9 cellular contexts compared by ENCODE assay signal in genomic region chr11:75499423-75500305, GRCh38. TPM values are rescaled to one million over a fixed set of nuclear protein-coding genes. Genes with fewer than 3 reads are reported as not detected.
DNase-seq lines count a peak whose midpoint lies in the region; ATAC-seq and TF ChIP-seq lines count a peak whose summit lies in the region.
"Had no signal": no experiment of that assay in that cellular context is flagged by ENCODE, and none has a peak within 500 bp of the region (broad histone marks: within the 10 kb centered on the region; RNA-seq: fewer than 3 reads in every experiment).

No MANE protein-coding gene starts in this region.

- H3K9me3 ChIP-seq in osteoblast (ENCODE audit: low read depth, low read length): no peaks in the 10 kb centered on the region

- H3K4me2 ChIP-seq in osteoblast (ENCODE audit: insufficient read depth, low read length): peak overlapping the region; percentile 58

- H3K79me2 ChIP-seq in osteoblast (ENCODE audit: insufficient read depth, low read length): no peaks in the 10 kb centered on the region

- H2AFZ ChIP-seq in osteoblast (ENCODE audit: low read length): no peak overlapping the region

- no peaks in the 10 kb centered on the region for H4K20me1 ChIP-seq in osteoblast (ENCODE audit: insufficient read depth, low read length)

- peaks cover 26% of the 10 kb centered on the region for H3K4me1 ChIP-seq in osteoblast (ENCODE audit: insufficient read depth, low read length)

- ATAC-seq in HG03520 (IDR thresholded peaks at IDR 0.05; ENCODE audit: unreplicated experiment) (no peak), GM19395 (IDR thresholded peaks at IDR 0.05; ENCODE audit: unreplicated experiment) (no peak), GM18505 (IDR thresholded peaks at IDR 0.05; ENCODE audit: unreplicated experiment) (no peak)

- H3K27ac ChIP-seq in osteoblast (ENCODE audit: low read depth, low read length): peak overlapping the region; percentile 59

- TF ChIP-seq POLR2A in GM18505 (IDR thresholded peaks at IDR 0.05; ENCODE audit: borderline replicate concordance, extremely low read depth, insufficient read depth, insufficient read length): no peak

- TF ChIP-seq CTCF in AG09319 (IDR thresholded peaks at IDR 0.05; ENCODE audit: low read depth, low read length) (no peak), osteoblast (IDR thresholded peaks at IDR 0.05; ENCODE audit: extremely low read depth, low read depth, low read length) (no peak)

- no peaks in the 10 kb centered on the region for H3K27me3 ChIP-seq in osteoblast (ENCODE audit: insufficient read depth, low read length)

- DNase-seq in AG09319 (ENCODE audit: extremely low read depth, low read depth) (peak; percentile 88), RPMI7951 (ENCODE audit: low read depth) (peak; percentile 81), fibroblast of gingiva (ENCODE audit: low read depth) (peak; percentile 91), osteoblast (ENCODE audit: insufficient read length, low spot score, missing footprints) (peak; percentile 98)
- no peak for DNase-seq in activated naive CD4-positive, alpha-beta T cell treated with Interleukin-2 at 50 U/mL for 16 hours
- DNase-seq: DMS153 had no signal

- no peaks in the 10 kb centered on the region for H3K36me3 ChIP-seq in osteoblast (ENCODE audit: insufficient read depth, low read length)

- no peak overlapping the region for H3K4me3 ChIP-seq in osteoblast (ENCODE audit: insufficient read depth, low read length)

RNA-seq across cellular contexts. Expression of gene GDPD5, which starts 26.1 kb away (rescaled TPM):
- total RNA-seq in RPMI7951 (2014; rRNA removed; shearing (Covaris generic)): 0.84 and 1.5 TPM in 2 replicates
- 13.4 and 14.1 TPM in 2 replicates for total RNA-seq in osteoblast
